1 cellular context compared by ENCODE assay signal in genomic region chr2:31987454-31987853, GRCh38.
TF ChIP-seq lines count a peak whose summit lies in the region.

No MANE protein-coding gene starts in this region.

TF ChIP-seq in GM23338, 12 proteins besides CTCF, POLR2A, EP300 and RAD21 (continued from another document):
- no peak for TF ChIP-seq ZNF462 (CRISPR knock-in tag; IDR thresholded peaks at IDR 0.05)
- no peak for TF ChIP-seq NANOG (IDR thresholded peaks at IDR 0.05; ENCODE audit: borderline replicate concordance)
- no peak for TF ChIP-seq EZH2phosphoT487 (IDR thresholded peaks at IDR 0.05; ENCODE audit: unreplicated experiment)
- no peak for TF ChIP-seq ZNF114 (CRISPR knock-in tag; IDR thresholded peaks at IDR 0.05)
- TF ChIP-seq POLR2AphosphoS5 (IDR thresholded peaks at IDR 0.05; ENCODE audit: low read depth): no peak
- TF ChIP-seq ETS1 (IDR thresholded peaks at IDR 0.05): no peak
- no peak for TF ChIP-seq ZNF331 (CRISPR knock-in tag; IDR thresholded peaks at IDR 0.05; ENCODE audit: low read depth)
- TF ChIP-seq EZH2 (IDR thresholded peaks at IDR 0.05; ENCODE audit: low read depth, unreplicated experiment): no peak
TF ChIP-seq in GM23338: peak in this region for 0.
